Comparison of ENCODE assay signal across 8 cellular contexts in the genomic region with DNA sequence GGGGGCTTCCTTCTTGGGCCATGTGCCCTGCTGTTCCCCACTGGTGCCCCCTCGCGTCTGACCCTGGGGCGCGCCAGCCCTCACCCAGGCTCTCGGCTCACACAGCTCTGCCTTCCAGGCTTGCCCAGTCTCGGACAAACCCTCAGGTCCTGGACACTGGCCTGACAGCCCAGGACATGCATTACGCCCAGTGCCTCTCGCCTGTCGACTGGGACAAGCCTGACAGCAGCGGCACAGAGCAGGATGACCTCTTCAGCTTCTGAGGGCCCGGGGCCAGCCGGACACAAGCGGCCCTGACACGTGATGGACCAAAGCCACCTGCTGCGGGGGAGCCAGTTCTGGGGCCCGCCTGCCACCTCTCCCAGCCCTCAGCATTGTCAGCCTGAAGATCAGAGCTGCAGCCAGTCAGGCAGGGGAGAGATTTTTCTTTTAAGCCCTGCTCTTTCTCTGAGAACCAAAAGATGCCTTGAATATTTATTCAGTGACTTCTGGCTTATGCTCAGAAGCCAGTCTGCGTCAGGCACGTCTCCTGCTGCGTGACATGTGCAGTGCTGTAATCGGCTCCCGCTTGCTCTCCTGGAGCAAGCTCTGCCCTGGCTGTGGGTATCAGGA. TPM values are rescaled to one million over a fixed set of nuclear protein-coding genes. Genes with fewer than 3 reads are reported as not detected.
DNase-seq lines count a peak whose midpoint lies in the region; ATAC-seq and TF ChIP-seq lines count a peak whose summit lies in the region.

No MANE protein-coding gene starts in this region.

- no peak for TF ChIP-seq CTCF in thoracic aorta (IDR thresholded peaks at IDR 0.05)

- CTCF ChIA-PET in activated CD4-positive, alpha-beta T cell treated with anti-CD3 and anti-CD28 coated beads, Interleukin-2, amount 10 ng/mL, durations not matched to agents 7 days and 5 days (lab: Charles Lee): interaction anchor here (1.3 to 3.9 kb wide), 2 partner anchors 12 to 48 kb away, joined by 3 to 18 read pairs; no protein-coding TSS in a partner anchor

- POLR2A ChIA-PET in activated CD4-positive, alpha-beta T cell treated with anti-CD3 and anti-CD28 coated beads, Interleukin-2, amount 10 ng/mL, durations not matched to agents 7 days and 5 days (lab: Charles Lee): no interaction called here

- H3K4me1 Mint-ChIP-seq in activated CD4-positive, alpha-beta T cell treated with anti-CD3 and anti-CD28 coated beads, Interleukin-2, amount 10 ng/mL, durations not matched to agents 7 days and 5 days: peaks cover 62% of the 10 kb centered on the region
- H3K4me1 Mint-ChIP-seq in natural killer cell treated with Interleukin-12 subunit alpha and Interleukin-12 subunit beta and Interleukin-15 and Interleukin-18, amount 100 ng/mL, for 72 hours (ENCODE audit: low read depth in 2 of 2): peaks cover 11 to 27% of the 10 kb centered on the region in 2 donors

- peak overlapping the region; percentile 88 to 95 for H3K27ac ChIP-seq in thoracic aorta

- ATAC-seq in thoracic aorta (ENCODE audit: insufficient number of reproducible peaks, low FRiP score, low read depth) (peak; percentile 17), HG02678 (IDR thresholded peaks at IDR 0.05; ENCODE audit: unreplicated experiment) (no peak)
- ATAC-seq in natural killer cell treated with Interleukin-12 subunit alpha and Interleukin-12 subunit beta and Interleukin-15 and Interleukin-18, amount 100 ng/mL, for 72 hours: no peak

- H3K27me3 Mint-ChIP-seq in activated CD4-positive, alpha-beta T cell treated with anti-CD3 and anti-CD28 coated beads, Interleukin-2, amount 10 ng/mL, durations not matched to agents 7 days and 5 days: no peaks in the 10 kb centered on the region
- H3K27me3 Mint-ChIP-seq in natural killer cell treated with Interleukin-12 subunit alpha and Interleukin-12 subunit beta and Interleukin-15 and Interleukin-18, amount 100 ng/mL, for 72 hours: no peaks in the 10 kb centered on the region

- H3K9me3 ChIP-seq in thoracic aorta: no peaks in the 10 kb centered on the region

- H3K36me3 ChIP-seq in thoracic aorta: peaks cover 3% of the 10 kb centered on the region

- peaks cover 37 to 61% of the 10 kb centered on the region in 2 donors for H3K4me1 ChIP-seq in thoracic aorta (ENCODE audit: control insufficient read depth in 1 of 2, low read depth in 2 of 2)

- DNase-seq in activated CD4-positive, alpha-beta T cell treated with anti-CD3 and anti-CD28 coated beads, Interleukin-2, amount 10 ng/mL, durations not matched to agents 7 days and 5 days: peak; percentile 53
- no peak for DNase-seq in activated CD4-positive, alpha-beta T cell treated with anti-CD3 and anti-CD28 coated beads, Interleukin-2, amount 50 U/mL, for 48 hours
- DNase-seq in amniotic epithelial cell (ENCODE audit: low read depth) (peak; percentile 80), iris pigment epithelial cell (ENCODE audit: low read depth) (peak; percentile 93), thoracic aorta (ENCODE audit: low spot score) (no peak), COLO829 (ENCODE audit: low spot score) (no peak)
- DNase-seq in natural killer cell treated with Interleukin-12 subunit alpha and Interleukin-12 subunit beta and Interleukin-15 and Interleukin-18, amount 100 ng/mL, for 72 hours (ENCODE audit: low spot score): no peak

- H3K27ac Mint-ChIP-seq in activated CD4-positive, alpha-beta T cell treated with anti-CD3 and anti-CD28 coated beads, Interleukin-2, amount 10 ng/mL, durations not matched to agents 7 days and 5 days: peak overlapping the region; percentile 68
- no peak overlapping the region for H3K27ac Mint-ChIP-seq in natural killer cell treated with Interleukin-12 subunit alpha and Interleukin-12 subunit beta and Interleukin-15 and Interleukin-18, amount 100 ng/mL, for 72 hours

- peak overlapping the region; percentile 37 for H3K4me3 Mint-ChIP-seq in activated CD4-positive, alpha-beta T cell treated with anti-CD3 and anti-CD28 coated beads, Interleukin-2, amount 10 ng/mL, durations not matched to agents 7 days and 5 days
- no peak overlapping the region for H3K4me3 Mint-ChIP-seq in natural killer cell treated with Interleukin-12 subunit alpha and Interleukin-12 subunit beta and Interleukin-15 and Interleukin-18, amount 100 ng/mL, for 72 hours

- peaks cover 48% of the 10 kb centered on the region for H3K36me3 Mint-ChIP-seq in activated CD4-positive, alpha-beta T cell treated with anti-CD3 and anti-CD28 coated beads, Interleukin-2, amount 10 ng/mL, durations not matched to agents 7 days and 5 days (ENCODE audit: low read depth)
- no peaks in the 10 kb centered on the region for H3K36me3 Mint-ChIP-seq in natural killer cell treated with Interleukin-12 subunit alpha and Interleukin-12 subunit beta and Interleukin-15 and Interleukin-18, amount 100 ng/mL, for 72 hours

- H3K4me3 ChIP-seq in thoracic aorta: peak overlapping the region; percentile 25

- no peaks in the 10 kb centered on the region for H3K9me3 Mint-ChIP-seq in activated CD4-positive, alpha-beta T cell treated with anti-CD3 and anti-CD28 coated beads, Interleukin-2, amount 10 ng/mL, durations not matched to agents 7 days and 5 days
- H3K9me3 Mint-ChIP-seq in natural killer cell treated with Interleukin-12 subunit alpha and Interleukin-12 subunit beta and Interleukin-15 and Interleukin-18, amount 100 ng/mL, for 72 hours: no peaks in the 10 kb centered on the region

- no peaks in the 10 kb centered on the region for H3K27me3 ChIP-seq in thoracic aorta (replicated peaks; ENCODE audit: insufficient read depth)

RNA-seq across cellular contexts. Expression of a gene that starts 23.4 kb away (rescaled TPM):
- total RNA-seq in activated CD4-positive, alpha-beta T cell treated with anti-CD3 and anti-CD28 coated beads, Interleukin-2, amount 10 ng/mL, durations not matched to agents 7 days and 5 days: 10 to 100 TPM; 64.4 to 65.3 TPM
- total RNA-seq in thoracic aorta: 10 to 100 TPM; 35.2 to 55.2 TPM
- total RNA-seq in natural killer cell treated with Interleukin-12 subunit alpha and Interleukin-12 subunit beta and Interleukin-15 and Interleukin-18, amount 100 ng/mL, for 72 hours: 1 to 10 TPM; 2.4 to 4.1 TPM

RNA-seq across cellular contexts. Expression of a gene that starts 49.8 kb away (rescaled TPM):
- total RNA-seq in activated CD4-positive, alpha-beta T cell treated with anti-CD3 and anti-CD28 coated beads, Interleukin-2, amount 10 ng/mL, durations not matched to agents 7 days and 5 days: 10 to 100 TPM; 28.9 to 31.1 TPM
- 10 to 100 TPM; 21.0 to 26.0 TPM for total RNA-seq in thoracic aorta
- 1 to 10 TPM in 1 of 2 donors, under 1 TPM in 1; 0.88 to 2.5 TPM for total RNA-seq in natural killer cell treated with Interleukin-12 subunit alpha and Interleukin-12 subunit beta and Interleukin-15 and Interleukin-18, amount 100 ng/mL, for 72 hours

Comparison
In these comparisons a context has a peak if more than half of its experiments do, and no peak if none do; other contexts are left out.
1. DNase-seq: peak in activated CD4-positive, alpha-beta T cell treated with anti-CD3 and anti-CD28 coated beads, Interleukin-2, amount 10 ng/mL, durations not matched to agents 7 days and 5 days (single experiment), amniotic epithelial cell (single experiment) and iris pigment epithelial cell (single experiment); none in activated CD4-positive, alpha-beta T cell treated with anti-CD3 and anti-CD28 coated beads, Interleukin-2, amount 50 U/mL, for 48 hours (0 of 2), thoracic aorta (single experiment), natural killer cell treated with Interleukin-12 subunit alpha and Interleukin-12 subunit beta and Interleukin-15 and Interleukin-18, amount 100 ng/mL, for 72 hours (single experiment) and COLO829 (single experiment).
2. RNA of a gene that starts 23.4 kb away (total RNA-seq): 64.4 to 65.3 TPM in activated CD4-positive, alpha-beta T cell treated with anti-CD3 and anti-CD28 coated beads, Interleukin-2, amount 10 ng/mL, durations not matched to agents 7 days and 5 days and 35.2 to 55.2 TPM in thoracic aorta; 2.4 to 4.1 TPM in natural killer cell treated with Interleukin-12 subunit alpha and Interleukin-12 subunit beta and Interleukin-15 and Interleukin-18, amount 100 ng/mL, for 72 hours; every median in the first group is over 4 times any median in the second.
3. RNA of a gene that starts 49.8 kb away (total RNA-seq): 28.9 to 31.1 TPM in activated CD4-positive, alpha-beta T cell treated with anti-CD3 and anti-CD28 coated beads, Interleukin-2, amount 10 ng/mL, durations not matched to agents 7 days and 5 days and 21.0 to 26.0 TPM in thoracic aorta; 0.88 to 2.5 TPM in natural killer cell treated with Interleukin-12 subunit alpha and Interleukin-12 subunit beta and Interleukin-15 and Interleukin-18, amount 100 ng/mL, for 72 hours; every median in the first group is over 4 times any median in the second.